8 cellular contexts compared by ENCODE assay signal in genomic region chr2:201363857-201364560, GRCh38. TPM values are rescaled to one million over a fixed set of nuclear protein-coding genes. Genes with fewer than 3 reads are reported as not detected.
DNase-seq lines count a peak whose midpoint lies in the region; ATAC-seq and TF ChIP-seq lines count a peak whose summit lies in the region.

No MANE protein-coding gene starts in this region.

- ATAC-seq in HG02678 (IDR thresholded peaks at IDR 0.05; ENCODE audit: unreplicated experiment) (peak; percentile 68), gastrocnemius medialis (peak; percentile 39 to 74), HG03025 (IDR thresholded peaks at IDR 0.05; ENCODE audit: low FRiP score, unreplicated experiment) (no peak)
- ATAC-seq in activated T-cell treated with anti-CD3 and anti-CD28 coated beads, Interleukin-2, amount 50 U/mL, for 72 hours (replicated peaks in 1 of 2), result peak; percentile 86 to 93

- no peak overlapping the region for H3K27ac ChIP-seq in cardiac muscle cell
- H3K27ac ChIP-seq in gastrocnemius medialis, result no peak overlapping the region

- H3K4me1 ChIP-seq in cardiac muscle cell (ENCODE audit: low read depth) (no peaks in the 10 kb centered on the region), gastrocnemius medialis (no peaks in the 10 kb centered on the region)

- H3K9me3 Mint-ChIP-seq in activated naive CD4-positive, alpha-beta T cell treated with anti-CD3 and anti-CD28 coated beads for 36 hours, result peaks cover 13% of the 10 kb centered on the region
- H3K9me3 Mint-ChIP-seq in activated T-cell treated with anti-CD3 and anti-CD28 coated beads, Interleukin-2, amount 50 U/mL, for 72 hours, result peaks cover 2 to 11% of the 10 kb centered on the region in 2 donors

- TF ChIP-seq POLR2A in gastrocnemius medialis (IDR thresholded peaks at IDR 0.05), result no peak

- peaks cover 13% of the 10 kb centered on the region for H3K4me1 Mint-ChIP-seq in activated naive CD4-positive, alpha-beta T cell treated with anti-CD3 and anti-CD28 coated beads for 36 hours (ENCODE audit: low read depth)
- H3K4me1 Mint-ChIP-seq in activated T-cell treated with anti-CD3 and anti-CD28 coated beads, Interleukin-2, amount 50 U/mL, for 72 hours (ENCODE audit: low read depth), result peaks cover 28% of the 10 kb centered on the region

- in situ Hi-C loops in gastrocnemius medialis (cut with MboI; ENCODE audit: low sequenced_read_pairs in 4 of 4), result loop anchor here in 3 of 4 donors (5.0 to 25.0 kb wide), 3 partner anchors 122 to 129 kb away; no protein-coding TSS in a partner anchor

- H3K27me3 ChIP-seq in cardiac muscle cell (no peaks in the 10 kb centered on the region), gastrocnemius medialis (no peaks in the 10 kb centered on the region)

- no peaks in the 10 kb centered on the region for H3K9me3 ChIP-seq in cardiac muscle cell (ENCODE audit: low read depth)
- no peaks in the 10 kb centered on the region for H3K9me3 ChIP-seq in gastrocnemius medialis

- H3K4me3 ChIP-seq in cardiac muscle cell (no peak overlapping the region), gastrocnemius medialis (no peak overlapping the region)

- H3K4me3 Mint-ChIP-seq in activated naive CD4-positive, alpha-beta T cell treated with anti-CD3 and anti-CD28 coated beads for 36 hours, result no peak overlapping the region
- H3K4me3 Mint-ChIP-seq in activated T-cell treated with anti-CD3 and anti-CD28 coated beads, Interleukin-2, amount 50 U/mL, for 72 hours, result no peak overlapping the region

- no peaks in the 10 kb centered on the region for H3K27me3 Mint-ChIP-seq in activated naive CD4-positive, alpha-beta T cell treated with anti-CD3 and anti-CD28 coated beads for 36 hours (ENCODE audit: low read depth)
- no peaks in the 10 kb centered on the region for H3K27me3 Mint-ChIP-seq in activated T-cell treated with anti-CD3 and anti-CD28 coated beads, Interleukin-2, amount 50 U/mL, for 72 hours (ENCODE audit: low read depth)

- intact Hi-C loops in activated naive CD4-positive, alpha-beta T cell treated with anti-CD3 and anti-CD28 coated beads for 36 hours (cut with micrococcal nuclease), result loop anchor here (1.0 to 5.0 kb wide), 8 partner anchors 19 to 813 kb away; partner anchors contain the start of genes CASP10 and CFLAR
- intact Hi-C loops in gastrocnemius medialis (cut with DNase I; ENCODE audit: low total_unique reads), result no loop called here

- CTCF ChIA-PET in activated naive CD4-positive, alpha-beta T cell treated with anti-CD3 and anti-CD28 coated beads for 36 hours (lab: Charles Lee), result interaction anchor here (0.6 to 4.3 kb wide), 36 partner anchors 12 to 663 kb away, joined by 3 to 66 read pairs (median 3); partner anchors contain the start of genes CASP10 and CASP8

- H3K36me3 ChIP-seq in cardiac muscle cell (no peaks in the 10 kb centered on the region), gastrocnemius medialis (peaks cover 0 to 16% of the 10 kb centered on the region in 2 donors)

- H3K36me3 Mint-ChIP-seq in activated naive CD4-positive, alpha-beta T cell treated with anti-CD3 and anti-CD28 coated beads for 36 hours (ENCODE audit: low read depth), result peaks cover 25% of the 10 kb centered on the region
- peaks cover 8 to 23% of the 10 kb centered on the region in 2 donors for H3K36me3 Mint-ChIP-seq in activated T-cell treated with anti-CD3 and anti-CD28 coated beads, Interleukin-2, amount 50 U/mL, for 72 hours (ENCODE audit: insufficient read depth in 2 of 2)

- TF ChIP-seq CTCF in cardiac muscle cell (IDR thresholded peaks at IDR 0.05; ENCODE audit: low read depth, low read length) (peak; percentile 92), gastrocnemius medialis (IDR thresholded peaks at IDR 0.05 in 4 of 5, conservative IDR thresholded peaks at IDR 0.05 in 1 of 5) (peak in 4 of 5 experiments; percentile 56 to 73 (median 61))

- no peak overlapping the region for H3K27ac Mint-ChIP-seq in activated naive CD4-positive, alpha-beta T cell treated with anti-CD3 and anti-CD28 coated beads for 36 hours
- no peak overlapping the region for H3K27ac Mint-ChIP-seq in activated T-cell treated with anti-CD3 and anti-CD28 coated beads, Interleukin-2, amount 50 U/mL, for 72 hours

- peak; percentile 48 for DNase-seq in activated naive CD4-positive, alpha-beta T cell treated with anti-CD3 and anti-CD28 coated beads for 36 hours
- DNase-seq in activated naive CD4-positive, alpha-beta T cell (lab: John Stamatoyannopoulos, UW), result no peak
- DNase-seq in NCI-H748 (lab: John Stamatoyannopoulos, UW; ENCODE audit: unreplicated experiment) (peak; percentile 61), cardiac muscle cell (ENCODE audit: low read depth in 1 of 2, low spot score in 1 of 2) (peak; percentile 61 to 73), gastrocnemius medialis (no peak)
- DNase-seq in activated T-cell treated with anti-CD3 and anti-CD28 coated beads, Interleukin-2, amount 50 U/mL, for 72 hours, result peak; percentile 8 to 34

RNA-seq across cellular contexts. Expression of gene FLACC1, which starts 6.9 kb away (rescaled TPM):
- under 1 TPM; 0.57 to 0.84 TPM for total RNA-seq in activated naive CD4-positive, alpha-beta T cell treated with anti-CD3 and anti-CD28 coated beads for 36 hours
- 1 to 10 TPM; 3.3 to 3.7 TPM for total RNA-seq in activated T-cell treated with anti-CD3 and anti-CD28 coated beads, Interleukin-2, amount 50 U/mL, for 72 hours
- total RNA-seq in cardiac muscle cell, result 0.53 and 0.69 TPM in 2 replicates
- polyA plus RNA-seq in cardiac muscle cell, result 1.5 and 1.7 TPM in 2 replicates
- total RNA-seq in gastrocnemius medialis, result 1 to 10 TPM in 3 of 4 donors, under 1 TPM in 1; 0.72 to 1.7 (median 1.4) TPM

Comparison
In these comparisons a context has a peak if more than half of its experiments do, and no peak if none do; other contexts are left out.
1. DNase-seq: peak in activated naive CD4-positive, alpha-beta T cell treated with anti-CD3 and anti-CD28 coated beads for 36 hours (single experiment), NCI-H748 (single experiment), activated T-cell treated with anti-CD3 and anti-CD28 coated beads, Interleukin-2, amount 50 U/mL, for 72 hours (2 of 2) and cardiac muscle cell (2 of 2); none in activated naive CD4-positive, alpha-beta T cell (0 of 4) and gastrocnemius medialis (0 of 2).